1 cellular context compared by ENCODE assay signal in genomic region chr11:61129608-61130523, GRCh38.
TF ChIP-seq lines count a peak whose summit lies in the region.

No MANE protein-coding gene starts in this region.

TF ChIP-seq in HepG2, 621 proteins besides CTCF, POLR2A, EP300 and RAD21 (continued from another document and continues in another):
- TF ChIP-seq TARDBP (CRISPR knock-in tag; IDR thresholded peaks at IDR 0.05) (peak; percentile 74; the same call in 1 of the 2 replicates), ZNF614 (CRISPR knock-in tag; IDR thresholded peaks at IDR 0.05; ENCODE audit: borderline replicate concordance) (peak; percentile 85; the same call in 1 of the 2 replicates), KMT2B (CRISPR knock-in tag; IDR thresholded peaks at IDR 0.05) (peak; percentile 67), ZNF101 (CRISPR knock-in tag; IDR thresholded peaks at IDR 0.05; ENCODE audit: borderline replicate concordance, low read depth) (no peak), STAT5B (CRISPR knock-in tag; IDR thresholded peaks at IDR 0.05) (0 out of 2 replicates have a peak, but pooled peaks have one; percentile 60), ZNF317 (CRISPR knock-in tag; IDR thresholded peaks at IDR 0.05) (peak; percentile 58; the same call in 1 of the 2 replicates), ONECUT2 (CRISPR knock-in tag; IDR thresholded peaks at IDR 0.05) (no peak), NFKBIZ (CRISPR knock-in tag; IDR thresholded peaks at IDR 0.05) (no peak), HES4 (CRISPR knock-in tag; IDR thresholded peaks at IDR 0.05; ENCODE audit: borderline replicate concordance) (0 out of 2 replicates have a peak, but pooled peaks have one; percentile 61), ZBED4 (CRISPR knock-in tag; IDR thresholded peaks at IDR 0.05; ENCODE audit: borderline replicate concordance) (0 out of 2 replicates have a peak, but pooled peaks have one; percentile 54), CBX1 (IDR thresholded peaks at IDR 0.05; ENCODE audit: low read depth) (peak; percentile 70), HMGXB3 (CRISPR knock-in tag; IDR thresholded peaks at IDR 0.05; ENCODE audit: borderline replicate concordance) (peak; percentile 72), ZNF224 (CRISPR knock-in tag; IDR thresholded peaks at IDR 0.05) (no peak), RFX1 (IDR thresholded peaks at IDR 0.05) (no peak), PAXIP1 (CRISPR knock-in tag; conservative IDR thresholded peaks at IDR 0.05) (0 out of 2 replicates have a peak, but pooled peaks have one; percentile 39), CHD4 (IDR thresholded peaks at IDR 0.05; ENCODE audit: borderline replicate concordance, low read length) (no peak), IRF9 (CRISPR knock-in tag; IDR thresholded peaks at IDR 0.05; ENCODE audit: borderline replicate concordance) (peak; percentile 75; the same call in 1 of the 2 replicates), ZNF672 (CRISPR knock-in tag; IDR thresholded peaks at IDR 0.05) (no peak), ZNF747 (CRISPR knock-in tag; IDR thresholded peaks at IDR 0.05; ENCODE audit: borderline replicate concordance) (peak; percentile 80; the same call in 1 of the 2 replicates), ETV6 (CRISPR knock-in tag; conservative IDR thresholded peaks at IDR 0.05) (peak; percentile 75; the same call in 1 of the 2 replicates), ZNF263 (CRISPR knock-in tag; IDR thresholded peaks at IDR 0.05) (peak; percentile 50; the same call in 1 of the 2 replicates), ZKSCAN5 (CRISPR knock-in tag; IDR thresholded peaks at IDR 0.05) (no peak), MTERF4 (CRISPR knock-in tag; IDR thresholded peaks at IDR 0.05) (no peak), GFI1 (CRISPR knock-in tag; IDR thresholded peaks at IDR 0.05; ENCODE audit: borderline replicate concordance) (no peak), ZNF766 (CRISPR knock-in tag; IDR thresholded peaks at IDR 0.05; ENCODE audit: borderline replicate concordance) (peak; percentile 77; the same call in 1 of the 2 replicates), NFYC (CRISPR knock-in tag; IDR thresholded peaks at IDR 0.05) (peak; percentile 66), ISX (CRISPR knock-in tag; conservative IDR thresholded peaks at IDR 0.05) (0 out of 2 replicates have a peak, but pooled peaks have one; percentile 31), ZFP36 (IDR thresholded peaks at IDR 0.05; ENCODE audit: borderline replicate concordance, low read depth, low read length, partially characterized antibody) (no peak), ATF3 (CRISPR knock-in tag; IDR thresholded peaks at IDR 0.05) (no peak), SP4 (CRISPR knock-in tag; IDR thresholded peaks at IDR 0.05) (peak; percentile 57), ZIK1 (CRISPR knock-in tag; IDR thresholded peaks at IDR 0.05; ENCODE audit: borderline replicate concordance, low read depth) (no peak), FOXC1 (CRISPR knock-in tag; IDR thresholded peaks at IDR 0.05; ENCODE audit: borderline replicate concordance) (peak; percentile 43; the same call in 1 of the 2 replicates), ARID4A (CRISPR knock-in tag; IDR thresholded peaks at IDR 0.05; ENCODE audit: borderline replicate concordance) (peak; percentile 51; the same call in 1 of the 2 replicates), ZGPAT (CRISPR knock-in tag; IDR thresholded peaks at IDR 0.05) (peak; percentile 78), ZBTB26 (CRISPR knock-in tag; IDR thresholded peaks at IDR 0.05; ENCODE audit: borderline replicate concordance) (peak; percentile 68; the same call in 1 of the 2 replicates), BORCS8-MEF2B (CRISPR knock-in tag; IDR thresholded peaks at IDR 0.05) (peak; percentile 80; the same call in 1 of the 2 replicates), ZNF792 (CRISPR knock-in tag; IDR thresholded peaks at IDR 0.05) (peak; percentile 74; the same call in 1 of the 2 replicates)
